Comparison of ENCODE assay signal across 25 cellular contexts in the genomic region with DNA sequence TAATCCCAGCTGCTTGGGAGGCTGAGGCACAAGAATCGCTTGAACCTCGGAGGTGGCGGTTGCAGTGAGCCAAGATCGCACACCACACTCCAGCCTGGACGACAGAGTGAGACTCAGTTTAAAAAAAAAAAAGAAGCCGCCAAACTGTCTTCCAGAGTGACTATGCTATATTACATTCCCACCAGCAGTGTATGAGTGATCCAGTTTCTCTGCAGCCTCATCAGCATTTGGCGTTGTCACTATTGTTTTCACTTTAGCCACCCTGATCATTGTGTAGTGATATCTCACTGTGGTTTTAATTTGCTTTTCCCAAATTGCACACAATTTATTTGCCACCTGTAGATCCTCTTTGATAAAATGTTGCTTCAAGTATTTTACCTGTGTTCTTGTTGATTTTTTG. TPM values are rescaled to one million over a fixed set of nuclear protein-coding genes. Genes with fewer than 3 reads are reported as not detected.
"Had no signal": no experiment of that assay in that cellular context is flagged by ENCODE, and none has a peak within 500 bp of the region (broad histone marks: within the 10 kb centered on the region; RNA-seq: fewer than 3 reads in every experiment).

No MANE protein-coding gene starts in this region.

- H3K9me3 Mint-ChIP-seq: immature natural killer cell; naive thymus-derived CD4-positive, alpha-beta T cell had no signal

- H3K36me3 ChIP-seq: esophagus muscularis mucosa, gastroesophageal sphincter, heart left ventricle, lower lobe of right lung had no signal

- H3K79me2 ChIP-seq: hepatocyte had no signal

- ATAC-seq: foreskin keratinocyte; gastroesophageal sphincter; heart left ventricle; left colon; left lobe of liver; left ventricle myocardium superior; lower lobe of right lung; naive thymus-derived CD4-positive, alpha-beta T cell had no signal

- H3K27ac Mint-ChIP-seq: immature natural killer cell; naive thymus-derived CD4-positive, alpha-beta T cell had no signal

- H3K4me1 Mint-ChIP-seq: immature natural killer cell had no signal

- H3K27ac ChIP-seq: coronary artery, dorsolateral prefrontal cortex, esophagus muscularis mucosa, foreskin keratinocyte, gastroesophageal sphincter, heart left ventricle, hepatocyte, lower lobe of right lung had no signal

- H3K4me1 ChIP-seq: esophagus muscularis mucosa, foreskin keratinocyte, gastroesophageal sphincter, heart left ventricle, lower lobe of right lung had no signal

- H2AFZ ChIP-seq: hepatocyte had no signal

- H3K9me3 ChIP-seq: esophagus muscularis mucosa, gastroesophageal sphincter, heart left ventricle, lower lobe of right lung had no signal

- FAIRE-seq: colon, endothelial cell of umbilical vein, frontal cortex, kidney had no signal

- H3K4me3 Mint-ChIP-seq: immature natural killer cell; naive thymus-derived CD4-positive, alpha-beta T cell had no signal

- H3K4me3 ChIP-seq: coronary artery, dorsolateral prefrontal cortex, esophagus muscularis mucosa, gastroesophageal sphincter, heart left ventricle, hepatocyte, lower lobe of right lung had no signal

- H3K27me3 ChIP-seq: dorsolateral prefrontal cortex, esophagus muscularis mucosa, foreskin keratinocyte, gastroesophageal sphincter, heart left ventricle, hepatocyte had no signal

- H3K36me3 Mint-ChIP-seq: immature natural killer cell; naive thymus-derived CD4-positive, alpha-beta T cell had no signal

- H3K4me2 ChIP-seq: hepatocyte had no signal

- DNase-seq: dermis blood vessel endothelial cell; dorsolateral prefrontal cortex; effector CD4-positive, alpha-beta T cell; effector memory CD4-positive, alpha-beta T cell; foreskin keratinocyte; heart left ventricle; hypothalamus; immature natural killer cell; islet precursor cell; kidney; kidney glomerular epithelial cell; left colon; left ventricle myocardium superior; lower lobe of right lung; mesendoderm; midbrain; naive thymus-derived CD4-positive, alpha-beta T cell had no signal

RNA-seq across cellular contexts. Expression of gene AKAP12, which starts 6.0 kb away (rescaled TPM):
- polyA plus RNA-seq: naive thymus-derived CD4-positive, alpha-beta T cell had no signal
